In genomic region chr17:48671697-48672171, GRCh38 we compare ENCODE assay signal across 8 cellular contexts. TPM values are rescaled to one million over a fixed set of nuclear protein-coding genes. Genes with fewer than 3 reads are reported as not detected.
DNase-seq lines count a peak whose midpoint lies in the region; ATAC-seq, FAIRE-seq and TF ChIP-seq lines count a peak whose summit lies in the region.

No MANE protein-coding gene starts in this region.

- peak; percentile 91 for TF ChIP-seq CTCF in A549 (IDR thresholded peaks at IDR 0.05)
- TF ChIP-seq CTCF in lung (IDR thresholded peaks at IDR 0.05; ENCODE audit: control extremely low read depth, extremely low read depth): peak; percentile 83

- H3K36me3 ChIP-seq in lung (ENCODE audit: control insufficient read depth in 2 of 2, insufficient read depth in 2 of 2, low read length in 2 of 2): no peaks in the 10 kb centered on the region

- H3K4me3 ChIP-seq in A549: peak overlapping the region; percentile 10; the same call in 2 of the 3 replicates
- H3K4me3 ChIP-seq in lung: no peak overlapping the region

- DNase-seq in A549 (ENCODE audit: low read depth in 1 of 2, low spot score in 1 of 2): peak; percentile 72 to 79
- DNase-seq in GM18507 (ENCODE audit: extremely low spot score, insufficient read length, low read depth): peak; percentile 17
- DNase-seq in NCI-H460 (ENCODE audit: extremely low read depth, low read depth): peak; percentile 71
- peak; percentile 74 to 80 for DNase-seq in activated CD4-positive, alpha-beta T cell treated with anti-CD3 and anti-CD28 coated beads, Interleukin-2, amount 50 U/mL, for 48 hours
- peak; percentile 87 for DNase-seq in ecto neural progenitor cell (ENCODE audit: low spot score)
- peak; percentile 74 for DNase-seq in lung (ENCODE audit: low spot score)
- DNase-seq in stimulated activated CD4-positive, alpha-beta T cell treated with anti-CD3 and anti-CD28 coated beads, Interleukin-4, amount 100 ng/mL, for 4 hours: peak; percentile 54 to 60

- peak; percentile 72 for FAIRE-seq in A549 (lab: Jason Lieb, UNC)
- FAIRE-seq in GM18507 (lab: Jason Lieb, UNC): peak; percentile 77

- CTCF ChIA-PET in A549 (lab: Yijun Ruan, JAX): interaction anchor here (0.6 to 22.8 kb wide), 77 partner anchors 10 to 885 kb away, joined by 3 to 565 read pairs (median 6); partner anchors contain the start of genes HOXB13 and PRAC2

- peaks cover 6% of the 10 kb centered on the region for H3K27me3 ChIP-seq in lung (ENCODE audit: control insufficient read depth, insufficient read depth)

- TF ChIP-seq RAD21 in A549 (conservative IDR thresholded peaks at IDR 0.05 in 1 of 2, IDR thresholded peaks at IDR 0.05 in 1 of 2): peak; percentile 90 to 93

- ATAC-seq in A549 (peak; percentile 81 to 86), lung (ENCODE audit: insufficient read depth, low FRiP score) (peak; percentile 69), HG03039 (IDR thresholded peaks at IDR 0.05; ENCODE audit: unreplicated experiment) (no peak)

- no peaks in the 10 kb centered on the region for H3K9me3 ChIP-seq in A549
- H3K9me3 ChIP-seq in lung (ENCODE audit: control insufficient read depth in 2 of 2, insufficient read depth in 1 of 2, low read length in 1 of 2): no peaks in the 10 kb centered on the region

- peaks cover 3% of the 10 kb centered on the region; the same call in 1 of the 3 replicates for H3K4me1 ChIP-seq in A549
- H3K4me1 ChIP-seq in lung (ENCODE audit: control insufficient read depth in 2 of 2, insufficient read depth in 2 of 2, low read length in 2 of 2): no peaks in the 10 kb centered on the region

- no peak for TF ChIP-seq EP300 in A549 (IDR thresholded peaks at IDR 0.05)

- peak overlapping the region; percentile 61 for H3K4me2 ChIP-seq in A549

- 13% methylated on average over 15 of the region's 15 CpGs for WGBS in A549 (ENCODE audit: missing lambda C conversion rate)
- WGBS in lung, 2 donors: 3 to 8% methylated on average over 15 of the region's 15 CpGs

- no peak for TF ChIP-seq POLR2A in A549 (IDR thresholded peaks at IDR 0.05; ENCODE audit: low read length)

- H3K27ac ChIP-seq in A549 (peak overlapping the region; percentile 29 to 69), lung (ENCODE audit: low read depth in 1 of 2, low read length in 1 of 2) (no peak overlapping the region)

- POLR2A ChIA-PET in A549 (lab: Yijun Ruan, JAX): interaction anchor here (0.6 to 1.2 kb wide), 3 partner anchors 8 to 294 kb away, joined by 3 to 7 read pairs (median 4); no protein-coding TSS in a partner anchor

TF ChIP-seq in A549, 52 proteins besides CTCF, POLR2A, EP300 and RAD21:
- no peak for TF ChIP-seq SREBF2 (IDR thresholded peaks at IDR 0.05)
- peak; percentile 82 for TF ChIP-seq SMC3 (IDR thresholded peaks at IDR 0.05)
- TF ChIP-seq CBX2 (IDR thresholded peaks at IDR 0.05; ENCODE audit: borderline replicate concordance, low read depth): no peak
- no peak for TF ChIP-seq NPAS2 (CRISPR knock-in tag; IDR thresholded peaks at IDR 0.05; ENCODE audit: borderline replicate concordance)
- no peak for TF ChIP-seq HES2 (IDR thresholded peaks at IDR 0.05)
- TF ChIP-seq RARB (CRISPR knock-in tag; IDR thresholded peaks at IDR 0.05): no peak

RNA-seq across cellular contexts. Expression of gene HOXB9, which starts 45.6 kb away (rescaled TPM):
- polyA plus RNA-seq in A549 (2011; rRNA removed) (22.0 and 24.6 TPM in 2 replicates), A549 (2017; fragmentation: RNase III; extraction: RNeasy Plus Mini Kit Qiagen cat#74134 plus additional on column Dnase treatment) (5.6 to 7.3 TPM (median 6.2 TPM) in 3 replicates), lung (not detected)
- polyA plus RNA-seq in A549 (2012; cell fraction: cytosol; rRNA removed): 10.3 and 12.9 TPM in 2 replicates
- 11.1 and 12.9 TPM in 2 replicates for polyA plus RNA-seq in A549 (2012; cell fraction: nucleus; rRNA removed)
- polyA minus RNA-seq in A549 (2011; rRNA and poly(A)+ RNA removed): 10.4 and 12.1 TPM in 2 replicates
- total RNA-seq in NCI-H460 (2014; rRNA removed; shearing (Covaris generic)): 22.2 and 24.7 TPM in 2 replicates
- 13.4 and 13.8 TPM in 2 replicates for polyA plus RNA-seq in NCI-H460 (2014; cell fraction: nucleus; rRNA removed)
- total RNA-seq in lung: under 1 TPM in 1 of 2 donors, not detected in 1; 0.18 TPM

RNA-seq across cellular contexts. Expression of gene PRAC1, which starts 50.6 kb away (rescaled TPM):
- polyA plus RNA-seq in A549 (2011; rRNA removed) (not detected in 2 replicates), A549 (2017; fragmentation: RNase III; extraction: RNeasy Plus Mini Kit Qiagen cat#74134 plus additional on column Dnase treatment) (not detected in 3 replicates), lung (not detected)
- not detected in 2 replicates for polyA plus RNA-seq in A549 (2012; cell fraction: cytosol; rRNA removed)
- not detected in 2 replicates for polyA plus RNA-seq in A549 (2012; cell fraction: nucleus; rRNA removed)
- polyA minus RNA-seq in A549 (2011; rRNA and poly(A)+ RNA removed): not detected in 2 replicates
- total RNA-seq in NCI-H460 (2014; rRNA removed; shearing (Covaris generic)): not detected in 2 replicates
- polyA plus RNA-seq in NCI-H460 (2014; cell fraction: nucleus; rRNA removed): not detected in 2 replicates
- total RNA-seq in lung: not detected

RNA-seq across cellular contexts. Expression of gene PRAC2, which starts 51.3 kb away (rescaled TPM):
- polyA plus RNA-seq in A549 (2011; rRNA removed) (not detected in 2 replicates), A549 (2017; fragmentation: RNase III; extraction: RNeasy Plus Mini Kit Qiagen cat#74134 plus additional on column Dnase treatment) (not detected in 3 replicates), lung (not detected)
- polyA plus RNA-seq in A549 (2012; cell fraction: cytosol; rRNA removed): not detected in 2 replicates
- not detected in 2 replicates for polyA plus RNA-seq in A549 (2012; cell fraction: nucleus; rRNA removed)
- not detected in 2 replicates for polyA minus RNA-seq in A549 (2011; rRNA and poly(A)+ RNA removed)
- total RNA-seq in NCI-H460 (2014; rRNA removed; shearing (Covaris generic)): not detected in 2 replicates
- polyA plus RNA-seq in NCI-H460 (2014; cell fraction: nucleus; rRNA removed): not detected in 2 replicates
- total RNA-seq in lung: not detected

RNA-seq across cellular contexts. Expression of gene HOXB8, which starts 56.6 kb away (rescaled TPM):
- polyA plus RNA-seq in A549 (2011; rRNA removed) (8.9 and 11.1 TPM in 2 replicates), A549 (2017; fragmentation: RNase III; extraction: RNeasy Plus Mini Kit Qiagen cat#74134 plus additional on column Dnase treatment) (4.6 to 5.8 TPM (median 4.7 TPM) in 3 replicates), lung (under 1 TPM; 0.08 to 0.10 TPM)
- polyA plus RNA-seq in A549 (2012; cell fraction: cytosol; rRNA removed): 12.3 and 15.2 TPM in 2 replicates
- polyA plus RNA-seq in A549 (2012; cell fraction: nucleus; rRNA removed): 12.8 and 13.1 TPM in 2 replicates
- polyA minus RNA-seq in A549 (2011; rRNA and poly(A)+ RNA removed): 4.1 and 5.1 TPM in 2 replicates
- 0.52 and 1.2 TPM in 2 replicates for total RNA-seq in NCI-H460 (2014; rRNA removed; shearing (Covaris generic))
- 0.44 and 1.8 TPM in 2 replicates for polyA plus RNA-seq in NCI-H460 (2014; cell fraction: nucleus; rRNA removed)
- under 1 TPM in 1 of 2 donors, not detected in 1; 0.31 TPM for total RNA-seq in lung

RNA-seq across cellular contexts. Expression of gene HOXB13, which starts 56.8 kb away (rescaled TPM):
- polyA plus RNA-seq in A549 (2011; rRNA removed) (3.2 and 3.4 TPM in 2 replicates), A549 (2017; fragmentation: RNase III; extraction: RNeasy Plus Mini Kit Qiagen cat#74134 plus additional on column Dnase treatment) (3.0 to 3.5 TPM (median 3.2 TPM) in 3 replicates), lung (not detected)
- 2.2 and 3.3 TPM in 2 replicates for polyA plus RNA-seq in A549 (2012; cell fraction: cytosol; rRNA removed)
- polyA plus RNA-seq in A549 (2012; cell fraction: nucleus; rRNA removed): 1.9 and 2.1 TPM in 2 replicates
- 2.3 and 2.7 TPM in 2 replicates for polyA minus RNA-seq in A549 (2011; rRNA and poly(A)+ RNA removed)
- total RNA-seq in NCI-H460 (2014; rRNA removed; shearing (Covaris generic)): 1.9 and 2.0 TPM in 2 replicates
- 0.99 and 1.7 TPM in 2 replicates for polyA plus RNA-seq in NCI-H460 (2014; cell fraction: nucleus; rRNA removed)
- not detected for total RNA-seq in lung

Comparison
In these comparisons a context has a peak if more than half of its experiments do, and no peak if none do; other contexts are left out.
1. DNase-seq: peak in every context shown above with its lines; median percentile 87 in ecto neural progenitor cell; 77 in activated CD4-positive, alpha-beta T cell treated with anti-CD3 and anti-CD28 coated beads, Interleukin-2, amount 50 U/mL, for 48 hours; 76 in A549; 74 in lung; 71 in NCI-H460; 57 in stimulated activated CD4-positive, alpha-beta T cell treated with anti-CD3 and anti-CD28 coated beads, Interleukin-4, amount 100 ng/mL, for 4 hours; 17 in GM18507.
2. H3K27ac ChIP-seq: peak in A549 (2 of 2); none in lung (0 of 2).
3. RNA of gene HOXB9, which starts 45.6 kb away (total RNA-seq): 22.2 to 24.7 TPM in NCI-H460; 0.18 TPM in lung; every median in the first group is over 10 times any median in the second.